In genomic region chr9:91946825-91947224, GRCh38 we compare ENCODE assay signal across 23 cellular contexts. TPM values are rescaled to one million over a fixed set of nuclear protein-coding genes. Genes with fewer than 3 reads are reported as not detected.
DNase-seq lines count a peak whose midpoint lies in the region; ATAC-seq and TF ChIP-seq lines count a peak whose summit lies in the region.
"Had no signal": no experiment of that assay in that cellular context is flagged by ENCODE, and none has a peak within 500 bp of the region (broad histone marks: within the 10 kb centered on the region; RNA-seq: fewer than 3 reads in every experiment).

No MANE protein-coding gene starts in this region.

- TF ChIP-seq POLR2A in adrenal gland (IDR thresholded peaks at IDR 0.05), result no peak

- no peak overlapping the region for H2AK5ac ChIP-seq in mesendoderm (ENCODE audit: low read length)

- no peak overlapping the region for H2BK120ac ChIP-seq in mesendoderm (ENCODE audit: low read depth, low read length)

- intact Hi-C loops in adrenal gland (cut with DNase I), result no loop called here

- peaks cover 72% of the 10 kb centered on the region for H3K79me2 ChIP-seq in mesendoderm (ENCODE audit: control insufficient read depth, insufficient read depth, low read length)
- peaks cover 60% of the 10 kb centered on the region for H3K79me2 ChIP-seq in smooth muscle cell (ENCODE audit: low read depth)
- H3K79me2 ChIP-seq in Karpas-422 (ENCODE audit: low read length), result no peaks in the 10 kb centered on the region

- POLR2A ChIA-PET in HEK293 (lab: Yijun Ruan, JAX) (no interaction called here), HEK293T (lab: Yijun Ruan, JAX) (interaction anchor here (1.2 kb wide), 1 partner anchor 128 kb away, joined by 3 read pairs; no protein-coding TSS in a partner anchor)

- H3K27me3 ChIP-seq in mesendoderm (ENCODE audit: insufficient read depth, low read length, poor library complexity) (no peaks in the 10 kb centered on the region), smooth muscle cell (ENCODE audit: low read depth) (no peaks in the 10 kb centered on the region), Karpas-422 (ENCODE audit: low read length) (no peaks in the 10 kb centered on the region), adrenal gland (peaks cover 14% of the 10 kb centered on the region)

- H3K4ac ChIP-seq in mesendoderm (ENCODE audit: low read depth, low read length), result no peak overlapping the region

- peak overlapping the region; percentile 69 for H3K56ac ChIP-seq in mesendoderm (ENCODE audit: low read length)

- no peak for TF ChIP-seq CTCF in HEK293 (tag by site-specific recombination; IDR thresholded peaks at IDR 0.05)
- TF ChIP-seq CTCF in smooth muscle cell (IDR thresholded peaks at IDR 0.05; ENCODE audit: borderline replicate concordance, insufficient read depth, poor library complexity, severe bottlenecking), result no peak
- TF ChIP-seq CTCF in adrenal gland (IDR thresholded peaks at IDR 0.05), result no peak

- H2BK5ac ChIP-seq in mesendoderm (ENCODE audit: low read length), result no peak overlapping the region

- CTCF ChIA-PET in HEK293 (lab: Yijun Ruan, JAX), result interaction anchor here (0.7 to 2.8 kb wide), 5 partner anchors 8 to 188 kb away, joined by 3 to 15 read pairs (median 4); no protein-coding TSS in a partner anchor
- CTCF ChIA-PET in HEK293T (lab: Yijun Ruan, JAX), result interaction anchor here (0.5 to 1.8 kb wide), 3 partner anchors 45 to 1160 kb away, joined by 4 to 5 read pairs (median 5); no protein-coding TSS in a partner anchor

- WGBS in mesendoderm (ENCODE audit: extremely low coverage, insufficient coverage, low lambda C conversion rate), result no CpG with 5 or more reads among the region's 2 CpGs
- WGBS in smooth muscle cell (ENCODE audit: low lambda C conversion rate), result 31% methylated on average over 2 of the region's 2 CpGs
- 48 to 76% (median 69%) methylated on average over 2 of the region's 2 CpGs for WGBS in adrenal gland, 4 donors

- H3K27ac ChIP-seq in HEK293 (ENCODE audit: extremely low read depth, low read depth, low read length) (no peak overlapping the region), mesendoderm (ENCODE audit: low read depth, low read length) (no peak overlapping the region), smooth muscle cell (ENCODE audit: low read depth) (peak overlapping the region; percentile 82), Karpas-422 (ENCODE audit: low read length) (no peak overlapping the region), adrenal gland (peak overlapping the region in 1 of 5 donors; percentile 45)
- H3K27ac ChIP-seq: BLaER1 treated with 17β-estradiol and CSF1 and Interleukin-3, amounts not matched to agents 10 nM and 100 nM; SJSA1 had no signal

- DNase-seq in ecto neural progenitor cell (ENCODE audit: low spot score), result peak; percentile 38
- DNase-seq in mesendoderm, result no peak
- no peak for DNase-seq in smooth muscle cell (lab: John Stamatoyannopoulos, UW; ENCODE audit: unreplicated experiment)
- DNase-seq in Karpas-422, result no peak
- DNase-seq in adrenal gland, result no peak
- no peak for DNase-seq in HEK293T (ENCODE audit: extremely low spot score)
- DNase-seq: activated CD4-positive, alpha-beta T cell treated with anti-CD3 and anti-CD28 coated beads, Interleukin-2, amount 10 ng/mL, durations not matched to agents 24 days and 14 days; activated CD8-positive, alpha-beta memory T cell treated with anti-CD3 and anti-CD28 coated beads, Interleukin-2, amount 10 ng/mL, durations not matched to agents 7 days and 5 days; effector memory CD8-positive, alpha-beta T cell; H9; NCI-H1436; NCI-H510A treated with DMSO at 0.1 percent for 48 hours; spleen; stimulated activated CD4-positive, alpha-beta T cell treated with anti-CD3 and anti-CD28 coated beads, Interleukin-4, amount 100 ng/mL, for 24 hours; stimulated activated naive CD4-positive, alpha-beta T cell treated with Interleukin-2 at 50 U/mL for 16 hours; T-helper 17 cell; trophoblast cell had no signal

- no peak overlapping the region for H2AFZ ChIP-seq in smooth muscle cell (ENCODE audit: low read depth)
- no peak overlapping the region for H2AFZ ChIP-seq in Karpas-422 (ENCODE audit: low read length)

- H3K4me1 ChIP-seq in HEK293 (ENCODE audit: control insufficient read depth, insufficient read depth, low read length) (peaks cover 13% of the 10 kb centered on the region), mesendoderm (ENCODE audit: control insufficient read depth, low read depth, low read length) (peaks cover 29% of the 10 kb centered on the region), smooth muscle cell (ENCODE audit: low read depth) (peaks cover 43% of the 10 kb centered on the region), Karpas-422 (ENCODE audit: low read length) (peaks cover 11% of the 10 kb centered on the region), adrenal gland (replicated peaks in 1 of 2) (peaks cover 0 to 29% of the 10 kb centered on the region in 2 donors)

- H4K20me1 ChIP-seq in smooth muscle cell (ENCODE audit: low read depth), result peaks cover 18% of the 10 kb centered on the region
- H4K20me1 ChIP-seq in Karpas-422 (ENCODE audit: insufficient read depth, low read depth, low read length), result no peaks in the 10 kb centered on the region

- H3K9ac ChIP-seq in mesendoderm (ENCODE audit: low read length), result peak overlapping the region; percentile 67
- no peak overlapping the region for H3K9ac ChIP-seq in smooth muscle cell (ENCODE audit: low read depth)
- no peak overlapping the region for H3K9ac ChIP-seq in Karpas-422 (ENCODE audit: low read length)
- H3K9ac ChIP-seq: BLaER1 treated with 17β-estradiol and CSF1 and Interleukin-3, amounts not matched to agents 10 nM and 100 nM had no signal

- H3K36me3 ChIP-seq in HEK293 (ENCODE audit: control insufficient read depth in 2 of 2, insufficient read depth in 1 of 2, low read length in 2 of 2) (no peaks in the 10 kb centered on the region), mesendoderm (ENCODE audit: control insufficient read depth, insufficient read depth, low read length) (no peaks in the 10 kb centered on the region), smooth muscle cell (ENCODE audit: low read depth) (no peaks in the 10 kb centered on the region), Karpas-422 (ENCODE audit: insufficient read depth, low read length) (no peaks in the 10 kb centered on the region), adrenal gland (replicated peaks in 1 of 2) (no peaks in the 10 kb centered on the region)
- H3K36me3 ChIP-seq: BLaER1 treated with 17β-estradiol and CSF1 and Interleukin-3, amounts not matched to agents 10 nM and 100 nM; SJSA1; spleen had no signal

- ATAC-seq in GM18520 (IDR thresholded peaks at IDR 0.05; ENCODE audit: unreplicated experiment), result no peak
- ATAC-seq: activated CD8-positive, alpha-beta memory T cell treated with anti-CD3 and anti-CD28 coated beads, Interleukin-2, amount 10 ng/mL, durations not matched to agents 7 days and 5 days; effector memory CD8-positive, alpha-beta T cell; left lobe of liver; T-helper 17 cell had no signal

- peaks cover 13% of the 10 kb centered on the region for H3K79me1 ChIP-seq in mesendoderm (ENCODE audit: low read length)

- no peak overlapping the region for H3K23ac ChIP-seq in mesendoderm (ENCODE audit: low read length)

- H3K9me2 ChIP-seq in Karpas-422 (replicated peaks; ENCODE audit: insufficient read depth, low read length), result no peaks in the 10 kb centered on the region

- H2BK15ac ChIP-seq in mesendoderm (replicated peaks; ENCODE audit: low read depth), result no peak overlapping the region

- peak overlapping the region; percentile 39 for H3K4me2 ChIP-seq in mesendoderm (ENCODE audit: low read length)
- H3K4me2 ChIP-seq in smooth muscle cell, result peak overlapping the region; percentile 90
- H3K4me2 ChIP-seq in Karpas-422 (ENCODE audit: low read depth, low read length, poor library complexity, severe bottlenecking), result no peak overlapping the region
- H3K4me2 ChIP-seq: BLaER1 treated with 17β-estradiol and CSF1 and Interleukin-3, amounts not matched to agents 10 nM and 100 nM had no signal

- no peak overlapping the region for H4K8ac ChIP-seq in mesendoderm (ENCODE audit: low read depth, low read length)

- no peaks in the 10 kb centered on the region for H3K9me3 ChIP-seq in HEK293 (ENCODE audit: control insufficient read depth, insufficient read depth, low read depth, low read length)
- no peaks in the 10 kb centered on the region for H3K9me3 ChIP-seq in smooth muscle cell (replicated peaks; ENCODE audit: low read depth)
- no peaks in the 10 kb centered on the region for H3K9me3 ChIP-seq in Karpas-422 (ENCODE audit: low read length)
- H3K9me3 ChIP-seq in adrenal gland (replicated peaks in 1 of 3), result no peaks in the 10 kb centered on the region
- H3K9me3 ChIP-seq: SJSA1, spleen had no signal

- H3K4me3 ChIP-seq in HEK293 (ENCODE audit: low read depth, low read length), result no peak overlapping the region
- H3K4me3 ChIP-seq in mesendoderm (ENCODE audit: low read length), result peak overlapping the region; percentile 18
- H3K4me3 ChIP-seq in smooth muscle cell, result peak overlapping the region; percentile 92
- H3K4me3 ChIP-seq in Karpas-422 (ENCODE audit: low read length), result no peak overlapping the region
- no peak overlapping the region for H3K4me3 ChIP-seq in adrenal gland
- H3K4me3 ChIP-seq: BLaER1 treated with 17β-estradiol and CSF1 and Interleukin-3, amounts not matched to agents 10 nM and 100 nM; SJSA1; spleen had no signal

- peak overlapping the region; percentile 95 for H3K18ac ChIP-seq in mesendoderm (ENCODE audit: low read length)

- H3F3A ChIP-seq in smooth muscle cell (ENCODE audit: low read depth), result peaks cover 25% of the 10 kb centered on the region

- no peak overlapping the region for H4K5ac ChIP-seq in mesendoderm (ENCODE audit: low read length)

TF ChIP-seq in HEK293, 187 proteins besides CTCF, POLR2A, EP300 and RAD21 (continues in another document):
- TF ChIP-seq ZBTB21 (tag by site-specific recombination; IDR thresholded peaks at IDR 0.05) (no peak), ZNF558 (tag by site-specific recombination; IDR thresholded peaks at IDR 0.05) (no peak)

TF ChIP-seq in HEK293T, 16 proteins besides CTCF, POLR2A, EP300 and RAD21 (continues in another document):
- TF ChIP-seq CTBP1 (IDR thresholded peaks at IDR 0.05; ENCODE audit: borderline replicate concordance), result no peak
- no peak for TF ChIP-seq FOXK2 (IDR thresholded peaks at IDR 0.05)
- TF ChIP-seq LEF1 (IDR thresholded peaks at IDR 0.05; ENCODE audit: borderline replicate concordance), result no peak
- TF ChIP-seq BHLHE40 (IDR thresholded peaks at IDR 0.05; ENCODE audit: borderline replicate concordance), result no peak
- TF ChIP-seq FOXA1 (IDR thresholded peaks at IDR 0.05), result no peak
- no peak for TF ChIP-seq FOXM1 (IDR thresholded peaks at IDR 0.05; ENCODE audit: borderline replicate concordance)
- no peak for TF ChIP-seq L3MBTL2 (conservative IDR thresholded peaks at IDR 0.05)
- no peak for TF ChIP-seq SUZ12 (IDR thresholded peaks at IDR 0.05)
- TF ChIP-seq HDGF (IDR thresholded peaks at IDR 0.05; ENCODE audit: borderline replicate concordance), result no peak
- no peak for TF ChIP-seq ELF4 (IDR thresholded peaks at IDR 0.05)
- no peak for TF ChIP-seq SP1 (IDR thresholded peaks at IDR 0.05)

RNA-seq across cellular contexts. Expression of gene ROR2, which starts 3.2 kb away (rescaled TPM):
- 24.3 TPM for polyA plus RNA-seq in mesendoderm (2013, experiment 1 of 2)
- 22.3 TPM for polyA plus RNA-seq in mesendoderm (2013, experiment 2 of 2)
- 15.7 and 16.7 TPM in 2 replicates for total RNA-seq in smooth muscle cell
- polyA plus RNA-seq in smooth muscle cell, result 16.3 and 21.7 TPM in 2 replicates
- total RNA-seq in Karpas-422 (2014; rRNA removed; shearing (Covaris generic); ENCODE audit: low replicate concordance), result not detected in 2 replicates
- 10 to 100 TPM in 7 of 8 donors, 1 to 10 TPM in 1; 3.9 to 23.9 (median 15.4) TPM for total RNA-seq in adrenal gland
- 1 to 10 TPM; 4.0 to 7.9 (median 7.0) TPM for polyA plus RNA-seq in adrenal gland
- total RNA-seq: mononuclear cell had no signal

Comparison
In these comparisons a context has a peak if more than half of its experiments do, and no peak if none do; other contexts are left out.
1. H3K4me3 ChIP-seq: peak in mesendoderm (single experiment) and smooth muscle cell (single experiment); none in HEK293 (single experiment), Karpas-422 (single experiment) and adrenal gland (0 of 4).